11 cellular contexts compared by ENCODE assay signal in genomic region chrX:15911729-15912550, GRCh38. TPM values are rescaled to one million over a fixed set of nuclear protein-coding genes. Genes with fewer than 3 reads are reported as not detected.
DNase-seq lines count a peak whose midpoint lies in the region; ATAC-seq and TF ChIP-seq lines count a peak whose summit lies in the region.
"Had no signal": no experiment of that assay in that cellular context is flagged by ENCODE, and none has a peak within 500 bp of the region (broad histone marks: within the 10 kb centered on the region; RNA-seq: fewer than 3 reads in every experiment).

No MANE protein-coding gene starts in this region.

- ATAC-seq in heart left ventricle = peak in 3 of 4 donors; percentile 52 to 77 (median 57)
- ATAC-seq in foreskin keratinocyte = no peak
- ATAC-seq: HCT116 had no signal

- TF ChIP-seq POLR2A in heart left ventricle (IDR thresholded peaks at IDR 0.05) (no peak), thyroid gland (IDR thresholded peaks at IDR 0.05) (no peak), stomach (IDR thresholded peaks at IDR 0.05) (no peak)

- no peak for DNase-seq in heart left ventricle
- DNase-seq in cardiac septum (ENCODE audit: low spot score) = no peak
- DNase-seq in OCI-LY7 (ENCODE audit: low spot score) = no peak
- DNase-seq in foreskin keratinocyte = no peak
- no peak for DNase-seq in thyroid gland
- no peak for DNase-seq in NCI-H1092 (lab: John Stamatoyannopoulos, UW)
- DNase-seq in stomach = no peak
- DNase-seq in activated CD4-positive, CD25-positive, alpha-beta regulatory T cell (lab: John Stamatoyannopoulos, UW) = no peak
- DNase-seq: small intestine had no signal

- no peak overlapping the region for H2AFZ ChIP-seq in OCI-LY7 (ENCODE audit: low read length)

- no peaks in the 10 kb centered on the region for H3K9me2 ChIP-seq in OCI-LY7 (ENCODE audit: insufficient read depth, low read length)

- 88 to 97% (median 90%) methylated on average over 4 of the region's 4 CpGs for WGBS in heart left ventricle, 4 donors
- WGBS in thyroid gland, 2 donors = 91 to 93% methylated on average over 4 of the region's 4 CpGs
- 85 to 94% (median 87%) methylated on average over 4 of the region's 4 CpGs for WGBS in stomach, 5 donors

- POLR2A ChIA-PET in OCI-LY7 (lab: Charles Lee) = no interaction called here

- H3K4me3 ChIP-seq in heart left ventricle (no peak overlapping the region), OCI-LY7 (ENCODE audit: low read depth, low read length, poor library complexity, severe bottlenecking) (no peak overlapping the region), thyroid gland (replicated peaks in 1 of 3) (no peak overlapping the region), stomach (no peak overlapping the region)

- H3K9me3 ChIP-seq in heart left ventricle (no peaks in the 10 kb centered on the region), OCI-LY7 (ENCODE audit: low read length) (no peaks in the 10 kb centered on the region), thyroid gland (no peaks in the 10 kb centered on the region), stomach (no peaks in the 10 kb centered on the region)

- TF ChIP-seq CTCF in heart left ventricle (IDR thresholded peaks at IDR 0.05) (no peak), OCI-LY7 (conservative IDR thresholded peaks at IDR 0.05; ENCODE audit: low read length) (0 out of 2 replicates have a peak, but pooled peaks have one; percentile 27), foreskin keratinocyte (conservative IDR thresholded peaks at IDR 0.05) (peak; percentile 6), thyroid gland (IDR thresholded peaks at IDR 0.05) (no peak), stomach (IDR thresholded peaks at IDR 0.05) (no peak)

- H3K27ac ChIP-seq in heart left ventricle (no peak overlapping the region), OCI-LY7 (ENCODE audit: low read depth, low read length, poor library complexity, severe bottlenecking) (no peak overlapping the region), foreskin keratinocyte (no peak overlapping the region), thyroid gland (no peak overlapping the region), stomach (no peak overlapping the region)
- H3K27ac ChIP-seq: VCaP had no signal

- no peak overlapping the region for H3K4me2 ChIP-seq in OCI-LY7 (ENCODE audit: low read length)

- no TSS peak for BruUV-seq in OCI-LY7 (replicated peaks; lab: Mats Ljungman, UMichigan)

- H3K27me3 ChIP-seq in heart left ventricle = peaks cover 0 to 42% (median 0%) of the 10 kb centered on the region in 9 donors
- H3K27me3 ChIP-seq in foreskin keratinocyte = no peaks in the 10 kb centered on the region
- no peaks in the 10 kb centered on the region for H3K27me3 ChIP-seq in thyroid gland
- H3K27me3 ChIP-seq in stomach = peaks cover 0 to 15% (median 0%) of the 10 kb centered on the region in 3 donors

- TF ChIP-seq EP300 in stomach (IDR thresholded peaks at IDR 0.05) = no peak

- peaks cover 0 to 23% (median 0%) of the 10 kb centered on the region in 12 donors for H3K4me1 ChIP-seq in heart left ventricle
- H3K4me1 ChIP-seq in OCI-LY7 (ENCODE audit: insufficient read depth, low read length, poor library complexity, severe bottlenecking) = peaks cover 12% of the 10 kb centered on the region
- no peaks in the 10 kb centered on the region for H3K4me1 ChIP-seq in foreskin keratinocyte
- no peaks in the 10 kb centered on the region for H3K4me1 ChIP-seq in thyroid gland
- no peaks in the 10 kb centered on the region for H3K4me1 ChIP-seq in stomach

- H4K20me1 ChIP-seq in OCI-LY7 (ENCODE audit: insufficient read depth, low read length) = no peaks in the 10 kb centered on the region

- H3K36me3 ChIP-seq in heart left ventricle (no peaks in the 10 kb centered on the region), OCI-LY7 (ENCODE audit: insufficient read depth, low read length) (no peaks in the 10 kb centered on the region), thyroid gland (no peaks in the 10 kb centered on the region), stomach (no peaks in the 10 kb centered on the region)

- no peaks in the 10 kb centered on the region for H3K79me2 ChIP-seq in OCI-LY7 (ENCODE audit: insufficient read depth, low read depth, low read length)

- intact Hi-C loops in heart left ventricle (cut with DNase I) = loop anchor here in 2 of 10 donors (10.0 kb wide), 1 partner anchor 57 kb away; the partner anchor contains the start of gene AP1S2 (in 2 of the 2)
- intact Hi-C loops in cardiac septum (cut with DNase I) = no loop called here
- intact Hi-C loops in OCI-LY7 (cut with micrococcal nuclease; ENCODE audit: unreplicated experiment) = no loop called here
- intact Hi-C loops in thyroid gland (cut with DNase I) = no loop called here
- intact Hi-C loops in stomach (cut with DNase I; ENCODE audit: low total_unique reads) = no loop called here

- CTCF ChIA-PET in OCI-LY7 (lab: Charles Lee; ENCODE audit: unreplicated experiment) = no interaction called here

RNA-seq across cellular contexts. Expression of gene AP1S2, which starts 57.3 kb away (rescaled TPM):
- 100 to 1,000 TPM; 128 to 267 (median 138) TPM for total RNA-seq in heart left ventricle
- 10 to 100 TPM; 67.4 to 89.8 TPM for polyA plus RNA-seq in heart left ventricle
- 198 TPM for total RNA-seq in cardiac septum
- total RNA-seq in OCI-LY7 (2014; rRNA removed; shearing (Covaris generic)) = 40.2 and 47.0 TPM in 2 replicates
- total RNA-seq in OCI-LY7 (2022) = 42.7 and 49.5 TPM in 2 replicates
- total RNA-seq in foreskin keratinocyte = 11.9 and 12.5 TPM in 2 replicates
- polyA plus RNA-seq in foreskin keratinocyte = 4.3 and 5.6 TPM in 2 replicates
- 10 to 100 TPM; 34.3 to 81.4 (median 45.7) TPM for total RNA-seq in thyroid gland
- total RNA-seq in stomach = 100 to 1,000 TPM in 1 of 5 donors, 10 to 100 TPM in 3, 1 to 10 TPM in 1; 8.1 to 146 (median 53.6) TPM
- polyA plus RNA-seq in stomach = 10 to 100 TPM; 12.1 to 15.8 (median 14.9) TPM

Comparison
In these comparisons a context has a peak if more than half of its experiments do, and no peak if none do; other contexts are left out.
1. CTCF ChIP-seq: peak in OCI-LY7 (single experiment) and foreskin keratinocyte (single experiment); none in heart left ventricle (0 of 12), thyroid gland (0 of 6) and stomach (0 of 7).